In the genomic region with DNA sequence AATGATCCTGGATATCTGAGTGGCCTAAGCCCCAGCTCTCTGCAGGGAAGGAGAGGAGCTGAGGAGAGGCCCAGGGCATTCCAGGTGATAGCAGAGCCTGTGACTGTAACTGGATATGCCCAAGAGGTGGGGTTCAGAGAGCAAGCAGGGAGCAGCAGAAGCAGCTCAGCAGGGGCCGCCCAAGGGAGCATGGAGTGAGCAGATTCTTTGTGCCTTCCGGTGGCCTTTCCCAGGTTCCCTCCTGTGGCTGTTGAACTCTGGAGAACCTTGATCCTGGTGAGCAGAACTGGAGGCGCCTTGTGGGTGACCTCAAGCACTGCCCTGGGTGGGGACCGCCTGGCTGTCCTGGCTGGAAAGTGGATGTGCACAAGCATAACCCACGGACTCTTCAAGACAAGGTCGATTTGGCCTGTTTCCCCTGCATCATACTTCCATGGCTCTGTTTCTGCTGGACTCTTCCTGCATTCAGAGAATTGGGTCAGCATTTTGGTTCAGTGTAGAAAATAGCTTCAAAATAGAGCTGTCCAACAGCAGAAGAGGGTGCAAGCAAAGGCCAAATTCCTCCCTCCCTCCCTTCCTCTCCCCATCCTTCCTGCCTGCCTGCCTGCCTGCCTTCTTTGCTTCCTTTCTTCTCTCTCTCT, we compare ENCODE assay signal across 10 cellular contexts.
DNase-seq lines count a peak whose midpoint lies in the region; ATAC-seq and TF ChIP-seq lines count a peak whose summit lies in the region.
"Had no signal": no experiment of that assay in that cellular context is flagged by ENCODE, and none has a peak within 500 bp of the region (broad histone marks: within the 10 kb centered on the region; RNA-seq: fewer than 3 reads in every experiment).

No MANE protein-coding gene starts in this region.

- in situ Hi-C loops in GM23248 (cut with MboI) = no loop called here

- peak; percentile 59 for DNase-seq in GM23248
- no peak for DNase-seq in ascending aorta (ENCODE audit: low spot score in 2 of 2)
- peak in 1 of 5 donors; percentile 47 for DNase-seq in heart left ventricle
- no peak for DNase-seq in HuH-7 (ENCODE audit: low spot score)
- DNase-seq: NCI-H1092 treated with DMSO at 0.1 percent for 48 hours had no signal

- H3K9ac ChIP-seq in GM23248 (peak overlapping the region; percentile 13), rectal smooth muscle tissue (ENCODE audit: low read length) (no peak overlapping the region)

- H3F3A ChIP-seq in GM23248 (ENCODE audit: insufficient read depth) = peaks cover 37% of the 10 kb centered on the region

- H3K9me2 ChIP-seq in GM23248 (ENCODE audit: insufficient read depth) = no peaks in the 10 kb centered on the region

- peaks cover 44% of the 10 kb centered on the region for H3K4me1 ChIP-seq in GM23248 (ENCODE audit: insufficient read depth)
- peaks cover 3 to 18% of the 10 kb centered on the region in 2 donors for H3K4me1 ChIP-seq in ascending aorta
- H3K4me1 ChIP-seq in heart left ventricle = peaks cover 0 to 39% (median 23%) of the 10 kb centered on the region in 12 donors
- H3K4me1 ChIP-seq in rectal smooth muscle tissue (ENCODE audit: control insufficient read depth, insufficient read depth, low read length) = peaks cover 22% of the 10 kb centered on the region

- H3K79me2 ChIP-seq in GM23248 (ENCODE audit: insufficient read depth) = no peaks in the 10 kb centered on the region

- H3K27me3 ChIP-seq in GM23248 (replicated peaks; ENCODE audit: insufficient read depth) (no peaks in the 10 kb centered on the region), ascending aorta (no peaks in the 10 kb centered on the region), heart left ventricle (peaks cover 0 to 11% (median 0%) of the 10 kb centered on the region in 9 donors), rectal smooth muscle tissue (ENCODE audit: control insufficient read depth, insufficient read depth, low read length) (no peaks in the 10 kb centered on the region)

- no peak overlapping the region for H2AFZ ChIP-seq in GM23248

- TF ChIP-seq POLR2A in heart left ventricle (IDR thresholded peaks at IDR 0.05) = no peak

- no peaks in the 10 kb centered on the region for H4K20me1 ChIP-seq in GM23248 (ENCODE audit: insufficient read depth)

- ATAC-seq in heart left ventricle (peak; percentile 34 to 67 (median 49)), GM19397 (IDR thresholded peaks at IDR 0.05; ENCODE audit: unreplicated experiment) (no peak), HG03135 (IDR thresholded peaks at IDR 0.05; ENCODE audit: unreplicated experiment) (no peak), HG03432 (IDR thresholded peaks at IDR 0.05; ENCODE audit: unreplicated experiment) (no peak)

- 55 to 66% methylated on average over 6 of the region's 6 CpGs for WGBS in GM23248 (ENCODE audit: low coverage in 1 of 2, low lambda C conversion rate in 2 of 2, missing lambda C conversion rate in 2 of 2), 2 experiments
- WGBS in heart left ventricle, 4 donors = 52 to 74% (median 64%) methylated on average over 5 to 6 of the region's 6 CpGs

- H3K9me3 ChIP-seq in GM23248 (ENCODE audit: low read depth) = no peaks in the 10 kb centered on the region
- no peaks in the 10 kb centered on the region for H3K9me3 ChIP-seq in ascending aorta
- peaks cover 0 to 15% (median 0%) of the 10 kb centered on the region in 12 donors for H3K9me3 ChIP-seq in heart left ventricle

- intact Hi-C loops in ascending aorta (cut with DNase I) (loop anchor here (10.0 kb wide), 2 partner anchors 305 to 855 kb away; no protein-coding TSS in a partner anchor), heart left ventricle (cut with DNase I) (no loop called here)

- H3K36me3 ChIP-seq in GM23248 (ENCODE audit: low read depth) = 0 out of 2 replicates have a peak, but pooled peaks cover 7% of the 10 kb centered on the region
- no peaks in the 10 kb centered on the region for H3K36me3 ChIP-seq in ascending aorta
- H3K36me3 ChIP-seq in heart left ventricle = no peaks in the 10 kb centered on the region
- H3K36me3 ChIP-seq in rectal smooth muscle tissue (ENCODE audit: control insufficient read depth, insufficient read depth, low read length) = no peaks in the 10 kb centered on the region

- TF ChIP-seq CTCF in ascending aorta (IDR thresholded peaks at IDR 0.05) (no peak), heart left ventricle (IDR thresholded peaks at IDR 0.05) (no peak)

- H3K27ac ChIP-seq in GM23248 (peak overlapping the region; percentile 78), ascending aorta (peak overlapping the region; percentile 42 to 71), heart left ventricle (peak overlapping the region in 7 of 12 donors; percentile 13 to 67 (median 41)), rectal smooth muscle tissue (ENCODE audit: low read depth, low read length) (peak overlapping the region; percentile 6)
- H3K27ac ChIP-seq: skin epidermis had no signal

- peak overlapping the region; percentile 41; the same call in 1 of the 2 replicates for H3K4me3 ChIP-seq in GM23248
- no peak overlapping the region for H3K4me3 ChIP-seq in ascending aorta
- H3K4me3 ChIP-seq in heart left ventricle = no peak overlapping the region
- H3K4me3 ChIP-seq in rectal smooth muscle tissue (ENCODE audit: low read length) = no peak overlapping the region
- H3K4me3 ChIP-seq: skin epidermis had no signal

- peak overlapping the region; percentile 85 for H3K4me2 ChIP-seq in GM23248 (ENCODE audit: unreplicated experiment)

Comparison
In these comparisons a context has a peak if more than half of its experiments do, and no peak if none do; other contexts are left out.
1. H3K27ac ChIP-seq: peak in every context shown above with its lines; median percentile 78 in GM23248; 56 in ascending aorta; 41 in heart left ventricle; 6 in rectal smooth muscle tissue.
2. ATAC-seq: peak in heart left ventricle (4 of 4); none in GM19397 (single experiment), HG03135 (single experiment) and HG03432 (single experiment).